In genomic region chr18:45916302-45916701, GRCh38 we compare ENCODE assay signal across 15 cellular contexts. TPM values are rescaled to one million over a fixed set of nuclear protein-coding genes. Genes with fewer than 3 reads are reported as not detected.
DNase-seq lines count a peak whose midpoint lies in the region; ATAC-seq, FAIRE-seq and TF ChIP-seq lines count a peak whose summit lies in the region.
"Had no signal": no experiment of that assay in that cellular context is flagged by ENCODE, and none has a peak within 500 bp of the region (broad histone marks: within the 10 kb centered on the region; RNA-seq: fewer than 3 reads in every experiment).

No MANE protein-coding gene starts in this region.

- 72% methylated on average over 8 of the region's 8 CpGs for WGBS in K562 (ENCODE audit: insufficient coverage, low coverage, missing lambda C conversion rate)

- H3K4me2 ChIP-seq in MM.1S (ENCODE audit: low read depth, low read length) (no peak overlapping the region), K562 (ENCODE audit: insufficient read depth, low read length) (no peak overlapping the region)

- in situ Hi-C loops in K562 (cut with MboI): no loop called here

- peaks cover 5% of the 10 kb centered on the region for H3K36me3 Mint-ChIP-seq in Calu3 (ENCODE audit: insufficient read depth, unreplicated experiment)

- CTCF ChIA-PET in Calu3 (lab: Charles Lee) (no interaction called here), K562 (lab: Yijun Ruan, JAX; ENCODE audit: low intra/inter-chr PET ratio) (no interaction called here)

- H3K9me3 ChIP-seq in MM.1S (replicated peaks; ENCODE audit: insufficient read depth, low read length): no peaks in the 10 kb centered on the region
- H3K9me3 ChIP-seq in K562 (replicated peaks; ENCODE audit: control insufficient read depth, insufficient read depth, low read depth, low read length): no peaks in the 10 kb centered on the region
- H3K9me3 ChIP-seq: colonic mucosa, esophagus muscularis mucosa had no signal

- no peak overlapping the region for H2AFZ ChIP-seq in MM.1S (ENCODE audit: low read length)
- H2AFZ ChIP-seq in K562 (ENCODE audit: low read depth, low read length): no peak overlapping the region

- H3K4me3 ChIP-seq in MM.1S (ENCODE audit: low read length) (no peak overlapping the region), K562 (no peak overlapping the region)
- H3K4me3 ChIP-seq: colonic mucosa, esophagus muscularis mucosa had no signal

- H4K20me1 ChIP-seq in MM.1S (ENCODE audit: insufficient read depth, low read length): no peaks in the 10 kb centered on the region
- H4K20me1 ChIP-seq in K562 (replicated peaks; ENCODE audit: control insufficient read depth, insufficient read depth, low read length): no peaks in the 10 kb centered on the region

- ATAC-seq in K562 (peak; percentile 62; the same call in 1 of the 3 replicates), GM18867 (IDR thresholded peaks at IDR 0.05; ENCODE audit: unreplicated experiment) (no peak)
- ATAC-seq: CD8-positive, alpha-beta T cell; natural killer cell treated with Interleukin-12 subunit alpha and Interleukin-12 subunit beta and Interleukin-15 and Interleukin-18, amount 100 ng/mL, for 72 hours; sciatic nerve had no signal

- TF ChIP-seq RAD21 in K562 (CRISPR knock-in tag; conservative IDR thresholded peaks at IDR 0.05 in 1 of 2, IDR thresholded peaks at IDR 0.05 in 1 of 2): no peak

- H3K36me3 ChIP-seq in MM.1S (replicated peaks; ENCODE audit: insufficient read depth, low read length): no peaks in the 10 kb centered on the region
- H3K36me3 ChIP-seq in K562 (ENCODE audit: control insufficient read depth, insufficient read depth, low read length): peaks cover 46% of the 10 kb centered on the region

- no peaks in the 10 kb centered on the region for H3K27me3 ChIP-seq in MM.1S (replicated peaks; ENCODE audit: insufficient read depth, low read length)
- H3K27me3 ChIP-seq in K562 (ENCODE audit: control insufficient read depth in 2 of 2, insufficient read depth in 2 of 2, low read length in 2 of 2): no peaks in the 10 kb centered on the region
- H3K27me3 ChIP-seq: colonic mucosa, esophagus muscularis mucosa had no signal

- POLR2A ChIA-PET in K562 (lab: Yijun Ruan, JAX): no interaction called here

- H3K4me1 ChIP-seq in MM.1S (ENCODE audit: low read length) (no peaks in the 10 kb centered on the region), K562 (replicated peaks in 1 of 2; ENCODE audit: control insufficient read depth in 2 of 2, insufficient read depth in 2 of 2, low read length in 2 of 2) (no peaks in the 10 kb centered on the region)
- H3K4me1 ChIP-seq: colonic mucosa had no signal

- no peak for TF ChIP-seq EP300 in K562 (IDR thresholded peaks at IDR 0.05; ENCODE audit: low read length)

- H3K27me3 Mint-ChIP-seq in Calu3 (ENCODE audit: unreplicated experiment): no peaks in the 10 kb centered on the region
- H3K27me3 Mint-ChIP-seq: natural killer cell treated with Interleukin-12 subunit alpha and Interleukin-12 subunit beta and Interleukin-15 and Interleukin-18, amount 100 ng/mL, for 72 hours had no signal

- BruUV-seq in Calu3 (replicated peaks; lab: Mats Ljungman, UMichigan) (no TSS peak), K562 (replicated peaks; lab: Mats Ljungman, UMichigan) (no TSS peak)

- TF ChIP-seq CTCF in 22Rv1 (IDR thresholded peaks at IDR 0.05): peak; percentile 20
- TF ChIP-seq CTCF in Calu3 (IDR thresholded peaks at IDR 0.05; ENCODE audit: unreplicated experiment): no peak
- TF ChIP-seq CTCF in MM.1S (IDR thresholded peaks at IDR 0.05; ENCODE audit: low read length): peak; percentile 20
- 0 out of 6 replicates have a peak, but pooled peaks of 1 of the 3 experiments have one; percentile 19 for TF ChIP-seq CTCF in K562 (IDR thresholded peaks at IDR 0.05 in 2 of 3, conservative IDR thresholded peaks at IDR 0.05 in 1 of 3; ENCODE audit: insufficient read depth in 2 of 3, low read depth in 1 of 3, low read length in 3 of 3)

- no peaks in the 10 kb centered on the region for H3K9me2 ChIP-seq in MM.1S (replicated peaks; ENCODE audit: insufficient read depth, low read length)

- H3K27ac ChIP-seq in 22Rv1 (no peak overlapping the region), MM.1S (ENCODE audit: low read length) (no peak overlapping the region), K562 (ENCODE audit: extremely low read depth, low read depth, low read length) (no peak overlapping the region)
- H3K27ac ChIP-seq: colonic mucosa, esophagus muscularis mucosa had no signal

- intact Hi-C loops in Calu3 (cut with micrococcal nuclease; ENCODE audit: unreplicated experiment) (no loop called here), K562 (cut with micrococcal nuclease) (no loop called here)

- no peaks in the 10 kb centered on the region for H3K9me3 Mint-ChIP-seq in Calu3 (ENCODE audit: low read depth, unreplicated experiment)
- H3K9me3 Mint-ChIP-seq: CD8-positive, alpha-beta T cell; natural killer cell treated with Interleukin-12 subunit alpha and Interleukin-12 subunit beta and Interleukin-15 and Interleukin-18, amount 100 ng/mL, for 72 hours had no signal

- FAIRE-seq in K562 (lab: Jason Lieb, UNC): no peak

- TF ChIP-seq POLR2A in K562 (conservative IDR thresholded peaks at IDR 0.05): no peak

- H3K79me2 ChIP-seq in MM.1S (ENCODE audit: low read length): no peaks in the 10 kb centered on the region
- no peaks in the 10 kb centered on the region for H3K79me2 ChIP-seq in K562 (ENCODE audit: control insufficient read depth, insufficient read depth, low read length)

- DNase-seq in Calu3 (peak; percentile 20), MM.1S (no peak), K562 (ENCODE audit: extremely low read depth in 1 of 4, low spot score in 3 of 4) (peak in 3 of 4 experiments; percentile 10 to 17 (median 16)), anterior cingulate cortex (lab: John Stamatoyannopoulos, UW) (no peak), hepatic stellate cell (ENCODE audit: low spot score) (no peak)
- DNase-seq: colonic mucosa, hypothalamus, NCI-H2081 treated with DMSO at 0.1 percent for 48 hours, T-helper 1 cell had no signal

- no peak overlapping the region for H3K4me3 Mint-ChIP-seq in Calu3 (ENCODE audit: low read depth, unreplicated experiment)
- H3K4me3 Mint-ChIP-seq: CD8-positive, alpha-beta T cell; natural killer cell treated with Interleukin-12 subunit alpha and Interleukin-12 subunit beta and Interleukin-15 and Interleukin-18, amount 100 ng/mL, for 72 hours had no signal

- H3K9me1 ChIP-seq in K562 (ENCODE audit: control insufficient read depth, insufficient read depth, low read length): no peaks in the 10 kb centered on the region

- peaks cover 11% of the 10 kb centered on the region for H3K4me1 Mint-ChIP-seq in Calu3 (ENCODE audit: low read depth, unreplicated experiment)

- no peak overlapping the region for H3K9ac ChIP-seq in MM.1S (ENCODE audit: low read length)
- H3K9ac ChIP-seq in K562 (ENCODE audit: insufficient read depth in 1 of 2, low read depth in 2 of 2, low read length in 2 of 2): no peak overlapping the region

- H3K27ac Mint-ChIP-seq in Calu3 (ENCODE audit: unreplicated experiment): no peak overlapping the region
- H3K27ac Mint-ChIP-seq: CD8-positive, alpha-beta T cell; natural killer cell treated with Interleukin-12 subunit alpha and Interleukin-12 subunit beta and Interleukin-15 and Interleukin-18, amount 100 ng/mL, for 72 hours had no signal

- no peaks in the 10 kb centered on the region for H3F3A ChIP-seq in MM.1S (ENCODE audit: insufficient read depth, low read length)

TF ChIP-seq in K562, 482 proteins besides CTCF, POLR2A, EP300 and RAD21:
- TF ChIP-seq CGGBP1 (CRISPR knock-in tag; IDR thresholded peaks at IDR 0.05) (no peak), SIRT6 (IDR thresholded peaks at IDR 0.05; ENCODE audit: low read depth, low read length) (no peak), HNRNPL (IDR thresholded peaks at IDR 0.05; ENCODE audit: low read depth, low read length) (no peak), ILK (tag; IDR thresholded peaks at IDR 0.05; ENCODE audit: borderline replicate concordance, low read depth) (no peak), ARHGAP35 (IDR thresholded peaks at IDR 0.05; ENCODE audit: partially characterized antibody) (no peak), RBBP5 (IDR thresholded peaks at IDR 0.05; ENCODE audit: borderline replicate concordance, insufficient read depth, low read length, poor library complexity, severe bottlenecking) (no peak), FUS (optimal IDR thresholded peaks at IDR 0.05; ENCODE audit: low read depth, low read length) (no peak), ETV5 (CRISPR knock-in tag; IDR thresholded peaks at IDR 0.05; ENCODE audit: low read depth) (no peak)

RNA-seq across cellular contexts. Expression of gene EPG5, which starts 50.8 kb away (rescaled TPM):
- total RNA-seq in Calu3 (2022) (25.6 and 27.6 TPM in 2 replicates), K562 (2014; rRNA removed) (4.0 and 5.1 TPM in 2 replicates), K562 (2014; rRNA removed; fragmentation: Illumina TruSeq; extraction: Trizol) (7.9 and 10.2 TPM in 2 replicates), K562 (2015; rRNA removed; fragmentation: Illumina TruSeq; extraction: Trizol) (5.8 and 7.6 TPM in 2 replicates), K562 (2021) (9.0 and 9.1 TPM in 2 replicates)
- total RNA-seq in K562 (2011; cell fraction: chromatin; rRNA removed; ENCODE audit: low replicate concordance): 64.4 and 123 TPM in 2 replicates
- 26.0 and 39.5 TPM in 2 replicates for total RNA-seq in K562 (2011; cell fraction: nucleolus; rRNA removed)
- 48.6 and 49.2 TPM in 2 replicates for total RNA-seq in K562 (2011; cell fraction: nucleoplasm; rRNA removed)
- polyA plus RNA-seq in K562 (2011; rRNA removed) (9.7 and 10.7 TPM in 2 replicates), K562 (2014; fragmentation: Illumina TruSeq; extraction: Trizol) (5.2 and 5.8 TPM in 2 replicates), K562 (2014; fragmentation: Nextera tagmentation; extraction: Ambion mirVana) (1 to 10 TPM; 1.3 to 1.4 TPM), K562 (2014; rRNA removed) (4.1 and 6.4 TPM in 2 replicates)
- polyA plus RNA-seq in K562 (2011; cell fraction: cytosol; rRNA removed): 8.3 and 9.0 TPM in 2 replicates
- 21.6 and 29.3 TPM in 2 replicates for polyA plus RNA-seq in K562 (2011; cell fraction: nucleus; rRNA removed)
- 3.6 and 5.3 TPM in 2 replicates for polyA plus RNA-seq in K562 (2012)
- polyA minus RNA-seq in K562 (2011; rRNA and poly(A)+ RNA removed): 46.2 and 46.7 TPM in 2 replicates
- 10.7 and 10.8 TPM in 2 replicates for polyA minus RNA-seq in K562 (2011; cell fraction: cytosol; rRNA and poly(A)+ RNA removed)
- polyA minus RNA-seq in K562 (2011; cell fraction: nucleus; rRNA and poly(A)+ RNA removed): 24.5 and 37.9 TPM in 2 replicates

Comparison
In these comparisons a context has a peak if more than half of its experiments do, and no peak if none do; other contexts are left out.
1. DNase-seq: peak in Calu3 (single experiment) and K562 (3 of 4); none in MM.1S (single experiment), anterior cingulate cortex (0 of 58) and hepatic stellate cell (single experiment).